In the genomic region with DNA sequence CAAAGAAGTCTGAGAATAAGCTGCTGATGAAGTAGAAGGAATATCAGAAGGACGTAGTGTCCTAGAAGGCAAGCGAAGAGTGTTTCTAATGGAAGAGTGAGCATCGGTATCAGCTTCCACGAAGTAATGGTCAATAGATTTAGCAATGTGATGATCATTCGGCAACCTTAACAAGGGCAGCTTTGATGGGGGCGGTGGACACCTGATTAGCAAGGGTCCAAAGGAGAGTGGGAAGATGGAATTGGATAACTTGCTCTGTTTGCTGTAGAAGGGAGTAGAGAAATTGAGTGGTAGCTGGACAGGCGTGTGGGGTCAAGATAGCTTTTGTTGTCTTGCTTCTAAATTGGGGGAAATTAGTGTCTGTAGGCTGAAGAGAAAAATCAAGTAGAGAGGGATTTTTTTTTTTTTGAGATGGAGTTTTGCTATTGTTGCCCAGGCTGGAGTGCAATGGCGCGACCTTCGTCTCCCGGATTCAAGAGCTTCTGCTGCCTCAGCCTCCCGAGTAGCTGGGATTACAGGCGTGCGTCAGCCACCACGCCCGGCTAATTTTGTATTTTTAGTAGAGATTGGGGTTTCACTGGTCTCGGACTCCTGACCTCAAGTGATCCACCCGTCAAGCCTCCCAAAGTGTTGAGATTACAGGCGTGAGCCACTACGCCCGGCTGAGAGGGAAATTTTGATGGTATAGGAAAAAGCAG, we compare ENCODE assay signal across 1 cellular context.
TF ChIP-seq lines count a peak whose summit lies in the region.

No MANE protein-coding gene starts in this region.

TF ChIP-seq in HCT116, 20 proteins besides CTCF, POLR2A, EP300 and RAD21 (continued from another document):
- TF ChIP-seq, protein P1, sequence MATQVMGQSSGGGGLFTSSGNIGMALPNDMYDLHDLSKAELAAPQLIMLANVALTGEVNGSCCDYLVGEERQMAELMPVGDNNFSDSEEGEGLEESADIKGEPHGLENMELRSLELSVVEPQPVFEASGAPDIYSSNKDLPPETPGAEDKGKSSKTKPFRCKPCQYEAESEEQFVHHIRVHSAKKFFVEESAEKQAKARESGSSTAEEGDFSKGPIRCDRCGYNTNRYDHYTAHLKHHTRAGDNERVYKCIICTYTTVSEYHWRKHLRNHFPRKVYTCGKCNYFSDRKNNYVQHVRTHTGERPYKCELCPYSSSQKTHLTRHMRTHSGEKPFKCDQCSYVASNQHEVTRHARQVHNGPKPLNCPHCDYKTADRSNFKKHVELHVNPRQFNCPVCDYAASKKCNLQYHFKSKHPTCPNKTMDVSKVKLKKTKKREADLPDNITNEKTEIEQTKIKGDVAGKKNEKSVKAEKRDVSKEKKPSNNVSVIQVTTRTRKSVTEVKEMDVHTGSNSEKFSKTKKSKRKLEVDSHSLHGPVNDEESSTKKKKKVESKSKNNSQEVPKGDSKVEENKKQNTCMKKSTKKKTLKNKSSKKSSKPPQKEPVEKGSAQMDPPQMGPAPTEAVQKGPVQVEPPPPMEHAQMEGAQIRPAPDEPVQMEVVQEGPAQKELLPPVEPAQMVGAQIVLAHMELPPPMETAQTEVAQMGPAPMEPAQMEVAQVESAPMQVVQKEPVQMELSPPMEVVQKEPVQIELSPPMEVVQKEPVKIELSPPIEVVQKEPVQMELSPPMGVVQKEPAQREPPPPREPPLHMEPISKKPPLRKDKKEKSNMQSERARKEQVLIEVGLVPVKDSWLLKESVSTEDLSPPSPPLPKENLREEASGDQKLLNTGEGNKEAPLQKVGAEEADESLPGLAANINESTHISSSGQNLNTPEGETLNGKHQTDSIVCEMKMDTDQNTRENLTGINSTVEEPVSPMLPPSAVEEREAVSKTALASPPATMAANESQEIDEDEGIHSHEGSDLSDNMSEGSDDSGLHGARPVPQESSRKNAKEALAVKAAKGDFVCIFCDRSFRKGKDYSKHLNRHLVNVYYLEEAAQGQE (IDR thresholded peaks at IDR 0.05; ENCODE audit: low read depth), result no peak
- TF ChIP-seq CEBPB (IDR thresholded peaks at IDR 0.05; ENCODE audit: low read depth), result no peak
- TF ChIP-seq JUND (IDR thresholded peaks at IDR 0.05), result no peak
- no peak for TF ChIP-seq POLR2AphosphoS5 (IDR thresholded peaks at IDR 0.05; ENCODE audit: low read depth, low read length)
- TF ChIP-seq EZH2 (IDR thresholded peaks at IDR 0.05), result no peak
- no peak for TF ChIP-seq SRF (IDR thresholded peaks at IDR 0.05; ENCODE audit: low read depth)
- TF ChIP-seq ELF1 (IDR thresholded peaks at IDR 0.05; ENCODE audit: borderline replicate concordance, low read depth), result no peak
- TF ChIP-seq SP1 (IDR thresholded peaks at IDR 0.05; ENCODE audit: low read depth), result no peak
- no peak for TF ChIP-seq ZNF274 (IDR thresholded peaks at IDR 0.05; ENCODE audit: low read depth, low read length)
- no peak for TF ChIP-seq TCF7L2 (IDR thresholded peaks at IDR 0.05; ENCODE audit: borderline replicate concordance, extremely low read depth, insufficient read depth, insufficient read length)
- no peak for TF ChIP-seq CBX3 (IDR thresholded peaks at IDR 0.05; ENCODE audit: low read depth)
- TF ChIP-seq, protein P2, sequence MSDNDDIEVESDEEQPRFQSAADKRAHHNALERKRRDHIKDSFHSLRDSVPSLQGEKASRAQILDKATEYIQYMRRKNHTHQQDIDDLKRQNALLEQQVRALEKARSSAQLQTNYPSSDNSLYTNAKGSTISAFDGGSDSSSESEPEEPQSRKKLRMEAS (IDR thresholded peaks at IDR 0.05), result no peak
- TF ChIP-seq FOSL1 (IDR thresholded peaks at IDR 0.05; ENCODE audit: low read depth), result no peak
- TF ChIP-seq SIN3A (IDR thresholded peaks at IDR 0.05; ENCODE audit: low read depth), result no peak
- TF ChIP-seq ZFX (IDR thresholded peaks at IDR 0.05), result no peak
TF ChIP-seq in HCT116: peak in this region for 0.
